Comparison of ENCODE assay signal across 24 cellular contexts in the genomic region with DNA sequence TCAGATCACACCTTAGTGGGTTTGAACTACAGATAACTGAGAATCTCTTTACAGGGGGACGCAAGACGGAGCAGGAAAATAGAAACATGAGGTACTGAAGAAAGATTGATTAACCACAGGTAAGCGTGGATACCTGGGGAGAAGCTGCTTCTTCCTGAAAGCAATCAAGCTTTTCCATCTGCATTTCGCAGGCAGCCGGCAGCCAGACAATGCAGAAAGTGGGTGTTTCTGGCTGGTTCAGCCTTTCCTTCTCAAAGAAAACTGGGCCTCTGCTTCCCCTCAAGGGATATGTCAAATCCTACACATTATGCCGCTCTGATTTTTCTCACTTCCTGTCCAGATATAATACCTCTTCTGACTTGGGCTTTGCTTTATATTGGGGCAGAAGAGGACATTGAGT. TPM values are rescaled to one million over a fixed set of nuclear protein-coding genes. Genes with fewer than 3 reads are reported as not detected.
"Had no signal": no experiment of that assay in that cellular context is flagged by ENCODE, and none has a peak within 500 bp of the region (broad histone marks: within the 10 kb centered on the region; RNA-seq: fewer than 3 reads in every experiment).

No MANE protein-coding gene starts in this region.

- H3K9me3 ChIP-seq: heart left ventricle, thyroid gland had no signal

- H3K27ac ChIP-seq: cardiac muscle cell, epithelial cell of prostate, heart left ventricle, parathyroid adenoma, thyroid gland, VCaP had no signal

- DNase-seq: activated CD4-positive, alpha-beta T cell treated with anti-CD3 and anti-CD28 coated beads, Interleukin-2, amount 10 ng/mL, durations not matched to agents 7 days and 5 days; activated CD4-positive, CD25-positive, alpha-beta regulatory T cell treated with anti-CD3 and anti-CD28 coated beads, Interleukin-2, amount 50 U/mL, for 72 hours; activated CD8-positive, alpha-beta memory T cell treated with anti-CD3 and anti-CD28 coated beads, Interleukin-2, amount 10 ng/mL, durations not matched to agents 7 days and 5 days; activated CD8-positive, alpha-beta T cell treated with anti-CD3 and anti-CD28 coated beads for 36 hours; activated gamma-delta T cell; activated naive CD4-positive, alpha-beta T cell treated with anti-CD3 and anti-CD28 coated beads, Interleukin-2, amount 50 U/mL, for 16 hours; activated naive CD8-positive, alpha-beta T cell treated with anti-CD3 and anti-CD28 coated beads, Interleukin-2, amount 50 U/mL, for 24 hours; cortex of kidney; heart left ventricle; kidney glomerular epithelial cell; left ventricle myocardium superior; nucleus accumbens; right cardiac atrium; stimulated activated CD4-positive, alpha-beta T cell treated with anti-CD3 and anti-CD28 coated beads, Interleukin-12 subunit alpha, Interleukin-12 subunit beta, amount 100 ng/mL, for 4 hours; substantia nigra; thyroid gland had no signal

- H3K4me1 ChIP-seq: heart left ventricle, parathyroid adenoma, thyroid gland had no signal

- H3K27me3 Mint-ChIP-seq: activated CD8-positive, alpha-beta memory T cell treated with anti-CD3 and anti-CD28 coated beads, Interleukin-2, amount 10 ng/mL, durations not matched to agents 7 days and 5 days had no signal

- H3K4me1 Mint-ChIP-seq: activated CD4-positive, alpha-beta T cell treated with anti-CD3 and anti-CD28 coated beads, Interleukin-2, amount 10 ng/mL, durations not matched to agents 7 days and 5 days; activated CD8-positive, alpha-beta memory T cell treated with anti-CD3 and anti-CD28 coated beads, Interleukin-2, amount 10 ng/mL, durations not matched to agents 7 days and 5 days; nephron had no signal

- H3K4me3 Mint-ChIP-seq: activated CD4-positive, alpha-beta T cell treated with anti-CD3 and anti-CD28 coated beads, Interleukin-2, amount 10 ng/mL, durations not matched to agents 7 days and 5 days; activated CD8-positive, alpha-beta memory T cell treated with anti-CD3 and anti-CD28 coated beads, Interleukin-2, amount 10 ng/mL, durations not matched to agents 7 days and 5 days; activated CD8-positive, alpha-beta T cell treated with anti-CD3 and anti-CD28 coated beads for 36 hours; activated naive CD8-positive, alpha-beta T cell treated with anti-CD3 and anti-CD28 coated beads, Interleukin-2, amount 50 U/mL, for 24 hours; activated T-helper 1 cell treated with anti-CD3 and anti-CD28 coated beads, Interleukin-12 subunit alpha, Interleukin-12 subunit beta, Interleukin-2, Interleukin-4 antibody, amounts not matched to agents 30 ng/mL and 10 ng/mL and 1 ng/mL, durations not matched to agents 14 hours and 24 hours and 36 hours; nephron; stimulated activated naive CD8-positive, alpha-beta T cell treated with anti-CD3 and anti-CD28 coated beads, Interleukin-15, Interleukin-2, amounts not matched to agents 100 ng/mL and 50 ng/mL, for 24 hours had no signal

- H3K4me3 ChIP-seq: cardiac muscle cell, heart left ventricle, thyroid gland had no signal

- H3K27me3 ChIP-seq: cardiac muscle cell, heart left ventricle, thyroid gland had no signal

- H3K9ac ChIP-seq: parathyroid adenoma had no signal

- ATAC-seq: activated CD8-positive, alpha-beta memory T cell treated with anti-CD3 and anti-CD28 coated beads, Interleukin-2, amount 10 ng/mL, durations not matched to agents 7 days and 5 days; activated CD8-positive, alpha-beta T cell treated with anti-CD3 and anti-CD28 coated beads for 36 hours; activated naive CD8-positive, alpha-beta T cell treated with anti-CD3 and anti-CD28 coated beads, Interleukin-2, amount 50 U/mL, for 24 hours; heart left ventricle; left ventricle myocardium superior; right cardiac atrium had no signal

- H3K36me3 Mint-ChIP-seq: activated CD8-positive, alpha-beta memory T cell treated with anti-CD3 and anti-CD28 coated beads, Interleukin-2, amount 10 ng/mL, durations not matched to agents 7 days and 5 days had no signal

- H3K79me2 ChIP-seq: parathyroid adenoma had no signal

- H3K27ac Mint-ChIP-seq: activated CD4-positive, alpha-beta T cell treated with anti-CD3 and anti-CD28 coated beads, Interleukin-2, amount 10 ng/mL, durations not matched to agents 7 days and 5 days; activated CD8-positive, alpha-beta memory T cell treated with anti-CD3 and anti-CD28 coated beads, Interleukin-2, amount 10 ng/mL, durations not matched to agents 7 days and 5 days; activated CD8-positive, alpha-beta T cell treated with anti-CD3 and anti-CD28 coated beads for 36 hours; activated naive CD8-positive, alpha-beta T cell treated with anti-CD3 and anti-CD28 coated beads, Interleukin-2, amount 50 U/mL, for 24 hours; activated T-helper 1 cell treated with anti-CD3 and anti-CD28 coated beads, Interleukin-12 subunit alpha, Interleukin-12 subunit beta, Interleukin-2, Interleukin-4 antibody, amounts not matched to agents 30 ng/mL and 10 ng/mL and 1 ng/mL, durations not matched to agents 14 hours and 24 hours and 36 hours; nephron; stimulated activated naive CD8-positive, alpha-beta T cell treated with anti-CD3 and anti-CD28 coated beads, Interleukin-15, Interleukin-2, amounts not matched to agents 100 ng/mL and 50 ng/mL, for 24 hours had no signal

- H3K9me3 Mint-ChIP-seq: activated CD4-positive, alpha-beta T cell treated with anti-CD3 and anti-CD28 coated beads, Interleukin-2, amount 10 ng/mL, durations not matched to agents 7 days and 5 days; activated CD8-positive, alpha-beta T cell treated with anti-CD3 and anti-CD28 coated beads for 36 hours; activated naive CD8-positive, alpha-beta T cell treated with anti-CD3 and anti-CD28 coated beads, Interleukin-2, amount 50 U/mL, for 24 hours; activated T-helper 1 cell treated with anti-CD3 and anti-CD28 coated beads, Interleukin-12 subunit alpha, Interleukin-12 subunit beta, Interleukin-2, Interleukin-4 antibody, amounts not matched to agents 30 ng/mL and 10 ng/mL and 1 ng/mL, durations not matched to agents 14 hours and 24 hours and 36 hours; nephron; stimulated activated naive CD8-positive, alpha-beta T cell treated with anti-CD3 and anti-CD28 coated beads, Interleukin-15, Interleukin-2, amounts not matched to agents 100 ng/mL and 50 ng/mL, for 24 hours had no signal

- H3K36me3 ChIP-seq: cardiac muscle cell, heart left ventricle, thyroid gland had no signal

- H2AFZ ChIP-seq: parathyroid adenoma had no signal

RNA-seq across cellular contexts. Expression of gene PPFIA2, which starts 39.1 kb away (rescaled TPM):
- total RNA-seq: activated CD4-positive, alpha-beta T cell treated with anti-CD3 and anti-CD28 coated beads, Interleukin-2, amount 10 ng/mL, durations not matched to agents 7 days and 5 days; activated CD8-positive, alpha-beta memory T cell treated with anti-CD3 and anti-CD28 coated beads, Interleukin-2, amount 10 ng/mL, durations not matched to agents 7 days and 5 days; activated CD8-positive, alpha-beta T cell treated with anti-CD3 and anti-CD28 coated beads for 36 hours; activated T-helper 1 cell treated with anti-CD3 and anti-CD28 coated beads, Interleukin-12 subunit alpha, Interleukin-12 subunit beta, Interleukin-2, Interleukin-4 antibody, amounts not matched to agents 30 ng/mL and 10 ng/mL and 1 ng/mL, durations not matched to agents 14 hours and 24 hours and 36 hours; T-helper 2 cell treated with Interferon-gamma antibody and Interleukin-4, amounts not matched to agents 100 ng/mL and 5 ng/mL, for 36 hours had no signal
